ENCODE assay signal across 1 cellular context in the genomic region with DNA sequence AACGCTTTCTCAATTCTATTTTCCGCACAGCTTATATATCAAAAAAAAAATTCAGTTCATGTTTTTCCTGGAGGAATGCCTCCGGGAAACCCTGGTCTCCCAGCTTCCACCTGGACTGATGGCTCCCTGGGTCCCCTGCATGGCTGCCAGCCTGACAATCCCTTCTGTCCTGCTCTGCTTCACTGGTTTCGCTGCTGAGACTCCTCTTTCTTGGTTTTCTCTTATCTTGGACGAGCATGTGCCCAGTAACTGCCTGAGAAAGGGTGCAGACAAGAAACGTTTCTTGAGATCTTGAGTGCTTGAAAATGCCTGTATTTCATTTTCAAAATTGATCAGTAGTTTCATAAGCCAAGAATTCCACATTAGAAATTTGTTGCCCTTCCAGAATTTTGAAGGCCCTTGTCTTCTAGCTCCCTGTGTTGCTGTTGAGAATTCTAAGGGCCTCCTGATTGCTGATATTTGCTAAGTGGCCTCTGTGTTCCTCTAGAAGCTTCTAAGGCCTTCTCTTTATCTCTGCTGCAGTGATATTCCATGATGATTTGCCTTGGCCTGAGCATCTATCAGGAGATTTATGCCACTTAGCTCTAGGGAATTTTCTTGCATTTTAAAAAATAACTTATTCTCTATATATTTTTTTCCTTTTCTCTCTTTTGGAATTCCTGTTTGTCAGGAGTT.
TF ChIP-seq lines count a peak whose summit lies in the region.

No MANE protein-coding gene starts in this region.

TF ChIP-seq in K562, 482 proteins besides CTCF, POLR2A, EP300 and RAD21 (continued from another document and continues in another):
- TF ChIP-seq, protein P1, sequence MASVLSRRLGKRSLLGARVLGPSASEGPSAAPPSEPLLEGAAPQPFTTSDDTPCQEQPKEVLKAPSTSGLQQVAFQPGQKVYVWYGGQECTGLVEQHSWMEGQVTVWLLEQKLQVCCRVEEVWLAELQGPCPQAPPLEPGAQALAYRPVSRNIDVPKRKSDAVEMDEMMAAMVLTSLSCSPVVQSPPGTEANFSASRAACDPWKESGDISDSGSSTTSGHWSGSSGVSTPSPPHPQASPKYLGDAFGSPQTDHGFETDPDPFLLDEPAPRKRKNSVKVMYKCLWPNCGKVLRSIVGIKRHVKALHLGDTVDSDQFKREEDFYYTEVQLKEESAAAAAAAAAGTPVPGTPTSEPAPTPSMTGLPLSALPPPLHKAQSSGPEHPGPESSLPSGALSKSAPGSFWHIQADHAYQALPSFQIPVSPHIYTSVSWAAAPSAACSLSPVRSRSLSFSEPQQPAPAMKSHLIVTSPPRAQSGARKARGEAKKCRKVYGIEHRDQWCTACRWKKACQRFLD (CRISPR knock-in tag; IDR thresholded peaks at IDR 0.05), result peak; percentile 90
- TF ChIP-seq, protein P2, sequence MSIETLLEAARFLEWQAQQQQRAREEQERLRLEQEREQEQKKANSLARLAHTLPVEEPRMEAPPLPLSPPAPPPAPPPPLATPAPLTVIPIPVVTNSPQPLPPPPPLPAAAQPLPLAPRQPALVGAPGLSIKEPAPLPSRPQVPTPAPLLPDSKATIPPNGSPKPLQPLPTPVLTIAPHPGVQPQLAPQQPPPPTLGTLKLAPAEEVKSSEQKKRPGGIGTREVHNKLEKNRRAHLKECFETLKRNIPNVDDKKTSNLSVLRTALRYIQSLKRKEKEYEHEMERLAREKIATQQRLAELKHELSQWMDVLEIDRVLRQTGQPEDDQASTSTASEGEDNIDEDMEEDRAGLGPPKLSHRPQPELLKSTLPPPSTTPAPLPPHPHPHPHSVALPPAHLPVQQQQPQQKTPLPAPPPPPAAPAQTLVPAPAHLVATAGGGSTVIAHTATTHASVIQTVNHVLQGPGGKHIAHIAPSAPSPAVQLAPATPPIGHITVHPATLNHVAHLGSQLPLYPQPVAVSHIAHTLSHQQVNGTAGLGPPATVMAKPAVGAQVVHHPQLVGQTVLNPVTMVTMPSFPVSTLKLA (conservative IDR thresholded peaks at IDR 0.05), result peak in 1 of 2 experiments; percentile 56; a peak in 1 of 4 replicates
- TF ChIP-seq, protein P3, sequence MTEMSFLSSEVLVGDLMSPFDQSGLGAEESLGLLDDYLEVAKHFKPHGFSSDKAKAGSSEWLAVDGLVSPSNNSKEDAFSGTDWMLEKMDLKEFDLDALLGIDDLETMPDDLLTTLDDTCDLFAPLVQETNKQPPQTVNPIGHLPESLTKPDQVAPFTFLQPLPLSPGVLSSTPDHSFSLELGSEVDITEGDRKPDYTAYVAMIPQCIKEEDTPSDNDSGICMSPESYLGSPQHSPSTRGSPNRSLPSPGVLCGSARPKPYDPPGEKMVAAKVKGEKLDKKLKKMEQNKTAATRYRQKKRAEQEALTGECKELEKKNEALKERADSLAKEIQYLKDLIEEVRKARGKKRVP (CRISPR knock-in tag; IDR thresholded peaks at IDR 0.05), result 0 out of 2 replicates have a peak, but pooled peaks have one; percentile 32
- TF ChIP-seq ZNF274 (IDR thresholded peaks at IDR 0.05; ENCODE audit: borderline replicate concordance, low read depth, low read length) (no peak), SNIP1 (IDR thresholded peaks at IDR 0.05; ENCODE audit: low read depth) (no peak), ZNF644 (tag; IDR thresholded peaks at IDR 0.05; ENCODE audit: low read depth) (no peak), TARDBP (IDR thresholded peaks at IDR 0.05) (no peak), RFX7 (CRISPR knock-in tag; IDR thresholded peaks at IDR 0.05) (no peak), RBM14 (IDR thresholded peaks at IDR 0.05; ENCODE audit: borderline replicate concordance, insufficient read depth, low read depth, low read length) (no peak), ELF2 (CRISPR knock-in tag; IDR thresholded peaks at IDR 0.05) (no peak), PHF8 (IDR thresholded peaks at IDR 0.05; ENCODE audit: borderline replicate concordance, low read length) (no peak), ZBTB1 (CRISPR knock-in tag; IDR thresholded peaks at IDR 0.05; ENCODE audit: borderline replicate concordance, low read depth) (no peak), DACH1 (IDR thresholded peaks at IDR 0.05; ENCODE audit: partially characterized antibody) (no peak), RNF2 (IDR thresholded peaks at IDR 0.05) (peak; percentile 64), NONO (IDR thresholded peaks at IDR 0.05; ENCODE audit: low read depth in 2 of 2, low read length in 1 of 2) (no peak), ZFX (CRISPR knock-in tag; IDR thresholded peaks at IDR 0.05) (no peak), ETV6 (IDR thresholded peaks at IDR 0.05; ENCODE audit: borderline replicate concordance in 1 of 2, low read depth in 2 of 2, low read length in 1 of 2) (no peak), ETV6 (CRISPR knock-in tag; IDR thresholded peaks at IDR 0.05; ENCODE audit: borderline replicate concordance) (no peak), ZNF175 (CRISPR knock-in tag; IDR thresholded peaks at IDR 0.05; ENCODE audit: low read depth) (peak; percentile 69), SIX5 (IDR thresholded peaks at IDR 0.05; ENCODE audit: borderline replicate concordance in 1 of 2, insufficient read depth in 1 of 2, low read depth in 1 of 2, low read length in 2 of 2) (no peak), MIER1 (IDR thresholded peaks at IDR 0.05; ENCODE audit: low read depth) (no peak), ZEB2 (IDR thresholded peaks at IDR 0.05) (no peak), PTTG1 (tag; IDR thresholded peaks at IDR 0.05; ENCODE audit: low read depth) (no peak), MCM7 (IDR thresholded peaks at IDR 0.05) (no peak), MTF1 (CRISPR knock-in tag; IDR thresholded peaks at IDR 0.05; ENCODE audit: borderline replicate concordance) (no peak), BCOR (IDR thresholded peaks at IDR 0.05) (no peak), SMAD1 (IDR thresholded peaks at IDR 0.05; ENCODE audit: low read depth, low read length, partially characterized antibody) (no peak), NR1H2 (CRISPR knock-in tag; IDR thresholded peaks at IDR 0.05) (no peak), RUNX1 (IDR thresholded peaks at IDR 0.05; ENCODE audit: low read depth) (no peak), ZNF263 (CRISPR knock-in tag; IDR thresholded peaks at IDR 0.05; ENCODE audit: borderline replicate concordance) (no peak)
- TF ChIP-seq, protein P4, sequence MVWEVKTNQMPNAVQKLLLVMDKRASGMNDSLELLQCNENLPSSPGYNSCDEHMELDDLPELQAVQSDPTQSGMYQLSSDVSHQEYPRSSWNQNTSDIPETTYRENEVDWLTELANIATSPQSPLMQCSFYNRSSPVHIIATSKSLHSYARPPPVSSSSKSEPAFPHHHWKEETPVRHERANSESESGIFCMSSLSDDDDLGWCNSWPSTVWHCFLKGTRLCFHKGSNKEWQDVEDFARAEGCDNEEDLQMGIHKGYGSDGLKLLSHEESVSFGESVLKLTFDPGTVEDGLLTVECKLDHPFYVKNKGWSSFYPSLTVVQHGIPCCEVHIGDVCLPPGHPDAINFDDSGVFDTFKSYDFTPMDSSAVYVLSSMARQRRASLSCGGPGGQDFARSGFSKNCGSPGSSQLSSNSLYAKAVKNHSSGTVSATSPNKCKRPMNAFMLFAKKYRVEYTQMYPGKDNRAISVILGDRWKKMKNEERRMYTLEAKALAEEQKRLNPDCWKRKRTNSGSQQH (CRISPR knock-in tag; IDR thresholded peaks at IDR 0.05), result no peak
- TF ChIP-seq, protein P5, sequence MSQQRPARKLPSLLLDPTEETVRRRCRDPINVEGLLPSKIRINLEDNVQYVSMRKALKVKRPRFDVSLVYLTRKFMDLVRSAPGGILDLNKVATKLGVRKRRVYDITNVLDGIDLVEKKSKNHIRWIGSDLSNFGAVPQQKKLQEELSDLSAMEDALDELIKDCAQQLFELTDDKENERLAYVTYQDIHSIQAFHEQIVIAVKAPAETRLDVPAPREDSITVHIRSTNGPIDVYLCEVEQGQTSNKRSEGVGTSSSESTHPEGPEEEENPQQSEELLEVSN (IDR thresholded peaks at IDR 0.05; ENCODE audit: borderline replicate concordance in 1 of 2, extremely low read depth in 1 of 2, insufficient read depth in 1 of 2, insufficient read length in 1 of 2, low read depth in 1 of 2, low read length in 1 of 2, poor library complexity in 1 of 2, severe bottlenecking in 1 of 2), result peak in 1 of 2 experiments; percentile 49
- TF ChIP-seq, protein P6, sequence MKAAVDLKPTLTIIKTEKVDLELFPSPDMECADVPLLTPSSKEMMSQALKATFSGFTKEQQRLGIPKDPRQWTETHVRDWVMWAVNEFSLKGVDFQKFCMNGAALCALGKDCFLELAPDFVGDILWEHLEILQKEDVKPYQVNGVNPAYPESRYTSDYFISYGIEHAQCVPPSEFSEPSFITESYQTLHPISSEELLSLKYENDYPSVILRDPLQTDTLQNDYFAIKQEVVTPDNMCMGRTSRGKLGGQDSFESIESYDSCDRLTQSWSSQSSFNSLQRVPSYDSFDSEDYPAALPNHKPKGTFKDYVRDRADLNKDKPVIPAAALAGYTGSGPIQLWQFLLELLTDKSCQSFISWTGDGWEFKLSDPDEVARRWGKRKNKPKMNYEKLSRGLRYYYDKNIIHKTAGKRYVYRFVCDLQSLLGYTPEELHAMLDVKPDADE (conservative IDR thresholded peaks at IDR 0.05; ENCODE audit: control insufficient read depth, low read depth, low read length), result no peak
- TF ChIP-seq, protein P7, sequence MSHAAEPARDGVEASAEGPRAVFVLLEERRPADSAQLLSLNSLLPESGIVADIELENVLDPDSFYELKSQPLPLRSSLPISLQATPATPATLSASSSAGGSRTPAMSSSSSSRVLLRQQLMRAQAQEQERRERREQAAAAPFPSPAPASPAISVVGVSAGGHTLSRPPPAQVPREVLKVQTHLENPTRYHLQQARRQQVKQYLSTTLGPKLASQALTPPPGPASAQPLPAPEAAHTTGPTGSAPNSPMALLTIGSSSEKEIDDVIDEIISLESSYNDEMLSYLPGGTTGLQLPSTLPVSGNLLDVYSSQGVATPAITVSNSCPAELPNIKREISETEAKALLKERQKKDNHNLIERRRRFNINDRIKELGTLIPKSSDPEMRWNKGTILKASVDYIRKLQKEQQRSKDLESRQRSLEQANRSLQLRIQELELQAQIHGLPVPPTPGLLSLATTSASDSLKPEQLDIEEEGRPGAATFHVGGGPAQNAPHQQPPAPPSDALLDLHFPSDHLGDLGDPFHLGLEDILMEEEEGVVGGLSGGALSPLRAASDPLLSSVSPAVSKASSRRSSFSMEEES (CRISPR knock-in tag; IDR thresholded peaks at IDR 0.05), result no peak
- TF ChIP-seq, protein P8, sequence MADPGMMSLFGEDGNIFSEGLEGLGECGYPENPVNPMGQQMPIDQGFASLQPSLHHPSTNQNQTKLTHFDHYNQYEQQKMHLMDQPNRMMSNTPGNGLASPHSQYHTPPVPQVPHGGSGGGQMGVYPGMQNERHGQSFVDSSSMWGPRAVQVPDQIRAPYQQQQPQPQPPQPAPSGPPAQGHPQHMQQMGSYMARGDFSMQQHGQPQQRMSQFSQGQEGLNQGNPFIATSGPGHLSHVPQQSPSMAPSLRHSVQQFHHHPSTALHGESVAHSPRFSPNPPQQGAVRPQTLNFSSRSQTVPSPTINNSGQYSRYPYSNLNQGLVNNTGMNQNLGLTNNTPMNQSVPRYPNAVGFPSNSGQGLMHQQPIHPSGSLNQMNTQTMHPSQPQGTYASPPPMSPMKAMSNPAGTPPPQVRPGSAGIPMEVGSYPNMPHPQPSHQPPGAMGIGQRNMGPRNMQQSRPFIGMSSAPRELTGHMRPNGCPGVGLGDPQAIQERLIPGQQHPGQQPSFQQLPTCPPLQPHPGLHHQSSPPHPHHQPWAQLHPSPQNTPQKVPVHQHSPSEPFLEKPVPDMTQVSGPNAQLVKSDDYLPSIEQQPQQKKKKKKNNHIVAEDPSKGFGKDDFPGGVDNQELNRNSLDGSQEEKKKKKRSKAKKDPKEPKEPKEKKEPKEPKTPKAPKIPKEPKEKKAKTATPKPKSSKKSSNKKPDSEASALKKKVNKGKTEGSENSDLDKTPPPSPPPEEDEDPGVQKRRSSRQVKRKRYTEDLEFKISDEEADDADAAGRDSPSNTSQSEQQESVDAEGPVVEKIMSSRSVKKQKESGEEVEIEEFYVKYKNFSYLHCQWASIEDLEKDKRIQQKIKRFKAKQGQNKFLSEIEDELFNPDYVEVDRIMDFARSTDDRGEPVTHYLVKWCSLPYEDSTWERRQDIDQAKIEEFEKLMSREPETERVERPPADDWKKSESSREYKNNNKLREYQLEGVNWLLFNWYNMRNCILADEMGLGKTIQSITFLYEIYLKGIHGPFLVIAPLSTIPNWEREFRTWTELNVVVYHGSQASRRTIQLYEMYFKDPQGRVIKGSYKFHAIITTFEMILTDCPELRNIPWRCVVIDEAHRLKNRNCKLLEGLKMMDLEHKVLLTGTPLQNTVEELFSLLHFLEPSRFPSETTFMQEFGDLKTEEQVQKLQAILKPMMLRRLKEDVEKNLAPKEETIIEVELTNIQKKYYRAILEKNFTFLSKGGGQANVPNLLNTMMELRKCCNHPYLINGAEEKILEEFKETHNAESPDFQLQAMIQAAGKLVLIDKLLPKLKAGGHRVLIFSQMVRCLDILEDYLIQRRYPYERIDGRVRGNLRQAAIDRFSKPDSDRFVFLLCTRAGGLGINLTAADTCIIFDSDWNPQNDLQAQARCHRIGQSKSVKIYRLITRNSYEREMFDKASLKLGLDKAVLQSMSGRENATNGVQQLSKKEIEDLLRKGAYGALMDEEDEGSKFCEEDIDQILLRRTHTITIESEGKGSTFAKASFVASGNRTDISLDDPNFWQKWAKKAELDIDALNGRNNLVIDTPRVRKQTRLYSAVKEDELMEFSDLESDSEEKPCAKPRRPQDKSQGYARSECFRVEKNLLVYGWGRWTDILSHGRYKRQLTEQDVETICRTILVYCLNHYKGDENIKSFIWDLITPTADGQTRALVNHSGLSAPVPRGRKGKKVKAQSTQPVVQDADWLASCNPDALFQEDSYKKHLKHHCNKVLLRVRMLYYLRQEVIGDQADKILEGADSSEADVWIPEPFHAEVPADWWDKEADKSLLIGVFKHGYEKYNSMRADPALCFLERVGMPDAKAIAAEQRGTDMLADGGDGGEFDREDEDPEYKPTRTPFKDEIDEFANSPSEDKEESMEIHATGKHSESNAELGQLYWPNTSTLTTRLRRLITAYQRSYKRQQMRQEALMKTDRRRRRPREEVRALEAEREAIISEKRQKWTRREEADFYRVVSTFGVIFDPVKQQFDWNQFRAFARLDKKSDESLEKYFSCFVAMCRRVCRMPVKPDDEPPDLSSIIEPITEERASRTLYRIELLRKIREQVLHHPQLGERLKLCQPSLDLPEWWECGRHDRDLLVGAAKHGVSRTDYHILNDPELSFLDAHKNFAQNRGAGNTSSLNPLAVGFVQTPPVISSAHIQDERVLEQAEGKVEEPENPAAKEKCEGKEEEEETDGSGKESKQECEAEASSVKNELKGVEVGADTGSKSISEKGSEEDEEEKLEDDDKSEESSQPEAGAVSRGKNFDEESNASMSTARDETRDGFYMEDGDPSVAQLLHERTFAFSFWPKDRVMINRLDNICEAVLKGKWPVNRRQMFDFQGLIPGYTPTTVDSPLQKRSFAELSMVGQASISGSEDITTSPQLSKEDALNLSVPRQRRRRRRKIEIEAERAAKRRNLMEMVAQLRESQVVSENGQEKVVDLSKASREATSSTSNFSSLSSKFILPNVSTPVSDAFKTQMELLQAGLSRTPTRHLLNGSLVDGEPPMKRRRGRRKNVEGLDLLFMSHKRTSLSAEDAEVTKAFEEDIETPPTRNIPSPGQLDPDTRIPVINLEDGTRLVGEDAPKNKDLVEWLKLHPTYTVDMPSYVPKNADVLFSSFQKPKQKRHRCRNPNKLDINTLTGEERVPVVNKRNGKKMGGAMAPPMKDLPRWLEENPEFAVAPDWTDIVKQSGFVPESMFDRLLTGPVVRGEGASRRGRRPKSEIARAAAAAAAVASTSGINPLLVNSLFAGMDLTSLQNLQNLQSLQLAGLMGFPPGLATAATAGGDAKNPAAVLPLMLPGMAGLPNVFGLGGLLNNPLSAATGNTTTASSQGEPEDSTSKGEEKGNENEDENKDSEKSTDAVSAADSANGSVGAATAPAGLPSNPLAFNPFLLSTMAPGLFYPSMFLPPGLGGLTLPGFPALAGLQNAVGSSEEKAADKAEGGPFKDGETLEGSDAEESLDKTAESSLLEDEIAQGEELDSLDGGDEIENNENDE (IDR thresholded peaks at IDR 0.05; ENCODE audit: low read depth, low read length), result no peak
